ENCODE assay signal across 1 cellular context in genomic region chr2:28392297-28393114, GRCh38.
TF ChIP-seq lines count a peak whose summit lies in the region.

TSS of gene FOSL2 (plus strand) at chr2:28392858. CDS start at chr2:28393721, 863 bp downstream.

TF ChIP-seq in HepG2, 621 proteins besides CTCF, POLR2A, EP300 and RAD21 (continued from another document and continues in another):
- TF ChIP-seq AHDC1 (CRISPR knock-in tag; IDR thresholded peaks at IDR 0.05; ENCODE audit: borderline replicate concordance) (no peak), CREM (IDR thresholded peaks at IDR 0.05) (peak; percentile 48), CREM (CRISPR knock-in tag; IDR thresholded peaks at IDR 0.05) (no peak), ZBTB4 (CRISPR knock-in tag; IDR thresholded peaks at IDR 0.05; ENCODE audit: borderline replicate concordance) (0 out of 2 replicates have a peak, but pooled peaks have one; percentile 10), RBM22 (optimal IDR thresholded peaks at IDR 0.05; ENCODE audit: low read length) (no peak), MTERF4 (CRISPR knock-in tag; IDR thresholded peaks at IDR 0.05) (peak; percentile 90; the same call in 1 of the 2 replicates), HNF4G (IDR thresholded peaks at IDR 0.05; ENCODE audit: borderline replicate concordance, low read depth, low read length) (peak; percentile 3; the same call in 1 of the 2 replicates), HNF4G (CRISPR knock-in tag; IDR thresholded peaks at IDR 0.05; ENCODE audit: borderline replicate concordance, low read depth) (peak; percentile 10; the same call in 1 of the 2 replicates), SMARCC2 (IDR thresholded peaks at IDR 0.05) (no peak), FOXO1 (CRISPR knock-in tag; IDR thresholded peaks at IDR 0.05) (peak; percentile 61; the same call in 1 of the 2 replicates), NFAT5 (CRISPR knock-in tag; IDR thresholded peaks at IDR 0.05) (peak; percentile 80; the same call in 1 of the 2 replicates), ZNF605 (CRISPR knock-in tag; IDR thresholded peaks at IDR 0.05) (no peak; the same call in 1 of the 2 replicates), ZMYM4 (CRISPR knock-in tag; IDR thresholded peaks at IDR 0.05) (peak; percentile 78), ZNF333 (CRISPR knock-in tag; IDR thresholded peaks at IDR 0.05; ENCODE audit: borderline replicate concordance) (no peak; the same call in 1 of the 2 replicates), ZNF589 (CRISPR knock-in tag; conservative IDR thresholded peaks at IDR 0.05) (0 out of 2 replicates have a peak, but pooled peaks have one; percentile 34), POLR2AphosphoS5 (IDR thresholded peaks at IDR 0.05; ENCODE audit: low read depth, low read length) (peak; percentile 98), SCMH1 (CRISPR knock-in tag; IDR thresholded peaks at IDR 0.05; ENCODE audit: borderline replicate concordance) (no peak), ISX (CRISPR knock-in tag; conservative IDR thresholded peaks at IDR 0.05) (0 out of 2 replicates have a peak, but pooled peaks have one; percentile 16), ZNF530 (CRISPR knock-in tag; IDR thresholded peaks at IDR 0.05; ENCODE audit: low read depth) (peak; percentile 86), ZNF800 (CRISPR knock-in tag; IDR thresholded peaks at IDR 0.05) (peak; percentile 34; the same call in 1 of the 2 replicates), KAT7 (CRISPR knock-in tag; IDR thresholded peaks at IDR 0.05; ENCODE audit: borderline replicate concordance) (peak; percentile 97; the same call in 1 of the 2 replicates), CEBPZ (IDR thresholded peaks at IDR 0.05; ENCODE audit: low read length) (no peak), STAT6 (CRISPR knock-in tag; IDR thresholded peaks at IDR 0.05; ENCODE audit: borderline replicate concordance) (no peak), PHF20 (CRISPR knock-in tag; IDR thresholded peaks at IDR 0.05) (no peak; the same call in none of the 2 replicates), PHF8 (CRISPR knock-in tag; IDR thresholded peaks at IDR 0.05) (peak; percentile 74), REXO4 (CRISPR knock-in tag; IDR thresholded peaks at IDR 0.05; ENCODE audit: borderline replicate concordance) (no peak), CEBPG (CRISPR knock-in tag; IDR thresholded peaks at IDR 0.05) (peak; percentile 65), ZNF878 (CRISPR knock-in tag; IDR thresholded peaks at IDR 0.05) (peak; percentile 98), ZNF367 (CRISPR knock-in tag; IDR thresholded peaks at IDR 0.05; ENCODE audit: borderline replicate concordance) (no peak), EZH2 (conservative IDR thresholded peaks at IDR 0.05; ENCODE audit: low read depth, low read length) (no peak), ZFP36L1 (CRISPR knock-in tag; IDR thresholded peaks at IDR 0.05) (peak; percentile 22; the same call in 1 of the 2 replicates), ZNF230 (CRISPR knock-in tag; IDR thresholded peaks at IDR 0.05) (no peak), GZF1 (CRISPR knock-in tag; IDR thresholded peaks at IDR 0.05) (peak; percentile 43; the same call in 1 of the 2 replicates)
